ENCODE assay signal across 8 cellular contexts in genomic region chr19:4089400-4089908, GRCh38. TPM values are rescaled to one million over a fixed set of nuclear protein-coding genes. Genes with fewer than 3 reads are reported as not detected.
DNase-seq lines count a peak whose midpoint lies in the region; TF ChIP-seq lines count a peak whose summit lies in the region.

No MANE protein-coding gene starts in this region.

- no peaks in the 10 kb centered on the region for H3K9me2 ChIP-seq in OCI-LY7 (ENCODE audit: insufficient read depth, low read length)

- DNase-seq in RWPE1 (ENCODE audit: low spot score) (no peak), colonic mucosa (peak; percentile 36), COLO668 (lab: John Stamatoyannopoulos, UW; ENCODE audit: unreplicated experiment) (no peak), HuH-7 (ENCODE audit: low spot score) (no peak), OCI-LY7 (ENCODE audit: low spot score) (no peak), kidney glomerular epithelial cell (lab: John Stamatoyannopoulos, UW) (no peak)
- DNase-seq in stimulated activated CD4-positive, alpha-beta T cell treated with anti-CD3 and anti-CD28 coated beads, Interleukin-2, amount 100 ng/mL, for 48 hours = peak; percentile 45 to 49

- H3K4me1 ChIP-seq in colonic mucosa (peaks cover 17% of the 10 kb centered on the region), OCI-LY7 (ENCODE audit: insufficient read depth, low read length, poor library complexity, severe bottlenecking) (peaks cover 2% of the 10 kb centered on the region)

- H3K79me2 ChIP-seq in OCI-LY7 (ENCODE audit: insufficient read depth, low read depth, low read length) = no peaks in the 10 kb centered on the region

- POLR2A ChIA-PET in RWPE1 (lab: Yijun Ruan, JAX; ENCODE audit: low non-redundant PET) = no interaction called here
- POLR2A ChIA-PET in OCI-LY7 (lab: Charles Lee) = interaction anchor here (0.7 kb wide), 1 partner anchor 95 kb away, joined by 4 read pairs; no protein-coding TSS in a partner anchor

- TF ChIP-seq CTCF in RWPE1 (conservative IDR thresholded peaks at IDR 0.05; ENCODE audit: low read depth) = no peak
- TF ChIP-seq CTCF in colonic mucosa (IDR thresholded peaks at IDR 0.05) = no peak
- TF ChIP-seq CTCF in OCI-LY7 (conservative IDR thresholded peaks at IDR 0.05; ENCODE audit: low read length) = no peak

- H3K27me3 ChIP-seq in colonic mucosa = no peaks in the 10 kb centered on the region

- CTCF ChIA-PET in RWPE1 (lab: Yijun Ruan, JAX) = no interaction called here
- CTCF ChIA-PET in OCI-LY7 (lab: Charles Lee; ENCODE audit: unreplicated experiment) = no interaction called here

- TF ChIP-seq POLR2A in GM18951 (IDR thresholded peaks at IDR 0.05; ENCODE audit: extremely low read depth, insufficient read depth, insufficient read length) = peak; percentile 61

- H3K4me3 ChIP-seq in colonic mucosa (no peak overlapping the region), OCI-LY7 (ENCODE audit: low read depth, low read length, poor library complexity, severe bottlenecking) (no peak overlapping the region)

- peak overlapping the region in 1 of 2 donors; percentile 21 for H3K9ac ChIP-seq in colonic mucosa (ENCODE audit: low read depth in 2 of 2, low read length in 2 of 2)

- no peaks in the 10 kb centered on the region for H3K9me3 ChIP-seq in colonic mucosa
- no peaks in the 10 kb centered on the region for H3K9me3 ChIP-seq in OCI-LY7 (ENCODE audit: low read length)

- in situ Hi-C loops in GM18951 (cut with MboI; ENCODE audit: low sequenced_read_pairs, unreplicated experiment) = no loop called here

- intact Hi-C loops in colonic mucosa (cut with DNase I) (no loop called here), OCI-LY7 (cut with micrococcal nuclease; ENCODE audit: unreplicated experiment) (no loop called here)

- H4K20me1 ChIP-seq in OCI-LY7 (ENCODE audit: insufficient read depth, low read length) = no peaks in the 10 kb centered on the region

- H3K27ac ChIP-seq in RWPE1 (peak overlapping the region; percentile 11), colonic mucosa (peak overlapping the region; percentile 25), OCI-LY7 (ENCODE audit: low read depth, low read length, poor library complexity, severe bottlenecking) (no peak overlapping the region)

- H2AFZ ChIP-seq in OCI-LY7 (ENCODE audit: low read length) = no peak overlapping the region

- no peak overlapping the region for H3K4me2 ChIP-seq in OCI-LY7 (ENCODE audit: low read length)

- no peaks in the 10 kb centered on the region for H3K36me3 ChIP-seq in colonic mucosa
- peaks cover 15% of the 10 kb centered on the region; the same call in 1 of the 2 replicates for H3K36me3 ChIP-seq in OCI-LY7 (ENCODE audit: insufficient read depth, low read length)

- BruUV-seq in OCI-LY7 (replicated peaks; lab: Mats Ljungman, UMichigan) = no TSS peak

RNA-seq across cellular contexts. Expression of gene ZBTB7A, which starts 22.8 kb away (rescaled TPM):
- total RNA-seq in colonic mucosa = 100 to 1,000 TPM; 110 to 123 TPM
- 13.1 and 17.2 TPM in 2 replicates for total RNA-seq in OCI-LY7 (2014; rRNA removed; shearing (Covaris generic))
- total RNA-seq in OCI-LY7 (2022) = 29.3 and 31.2 TPM in 2 replicates

RNA-seq across cellular contexts. Expression of gene MAP2K2, which starts 34.5 kb away (rescaled TPM):
- 100 to 1,000 TPM; 211 to 260 TPM for total RNA-seq in colonic mucosa
- 84.7 and 105 TPM in 2 replicates for total RNA-seq in OCI-LY7 (2014; rRNA removed; shearing (Covaris generic))
- total RNA-seq in OCI-LY7 (2022) = 116 and 120 TPM in 2 replicates

Comparison
In these comparisons a context has a peak if more than half of its experiments do, and no peak if none do; other contexts are left out.
1. DNase-seq: peak in colonic mucosa (single experiment) and stimulated activated CD4-positive, alpha-beta T cell treated with anti-CD3 and anti-CD28 coated beads, Interleukin-2, amount 100 ng/mL, for 48 hours (2 of 2); none in RWPE1 (single experiment), COLO668 (single experiment), HuH-7 (single experiment), OCI-LY7 (single experiment) and kidney glomerular epithelial cell (single experiment).